ENCODE assay signal across 22 cellular contexts in the genomic region with DNA sequence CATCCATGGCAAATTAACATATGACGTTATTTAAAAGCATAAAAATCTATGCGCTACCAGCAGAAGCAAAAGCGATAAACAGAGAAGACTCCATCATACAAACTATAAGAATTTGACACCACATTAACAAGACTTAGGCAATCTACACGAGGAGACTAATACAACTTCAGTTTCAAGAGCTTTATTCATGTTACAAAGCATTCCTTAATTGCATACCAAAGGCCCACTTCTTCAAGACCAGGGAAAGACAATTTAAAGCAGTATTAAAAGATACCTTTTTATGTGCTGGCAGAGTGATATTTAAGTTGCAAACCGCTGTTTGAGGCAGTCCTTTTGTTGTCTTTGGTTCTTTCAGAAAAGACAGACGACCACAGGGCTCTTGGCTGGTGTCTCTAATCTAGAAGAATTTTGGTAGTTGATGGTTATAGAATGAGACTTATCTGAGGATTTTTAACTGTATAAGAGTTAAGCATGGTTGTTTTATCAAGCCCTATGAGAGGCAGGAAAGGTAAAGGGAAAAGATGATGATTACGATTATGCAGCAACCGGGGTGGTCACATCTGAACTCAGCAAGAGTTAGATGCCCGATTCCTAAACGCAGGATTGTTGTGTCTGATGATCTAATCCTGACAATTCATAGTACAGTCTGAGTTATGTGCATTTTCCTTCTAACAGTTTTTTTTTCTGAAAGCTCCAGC.
DNase-seq lines count a peak whose midpoint lies in the region; ATAC-seq and TF ChIP-seq lines count a peak whose summit lies in the region.
"Had no signal": no experiment of that assay in that cellular context is flagged by ENCODE, and none has a peak within 500 bp of the region (broad histone marks: within the 10 kb centered on the region; RNA-seq: fewer than 3 reads in every experiment).

No MANE protein-coding gene starts in this region.

- ATAC-seq in right lobe of liver = peak; percentile 51 to 65 (median 60)
- ATAC-seq: activated CD8-positive, alpha-beta T cell treated with anti-CD3 and anti-CD28 coated beads, Interleukin-2, amount 10 ng/mL, durations not matched to agents 7 days and 5 days had no signal

- no peaks in the 10 kb centered on the region for H4K20me1 ChIP-seq in Karpas-422 (ENCODE audit: insufficient read depth, low read depth, low read length)

- no peaks in the 10 kb centered on the region for H3K9me2 ChIP-seq in Karpas-422 (replicated peaks; ENCODE audit: insufficient read depth, low read length)

- in situ Hi-C loops in KBM-7 (cut with MboI; ENCODE audit: low pct_unique_long_range_greater_than_20kb, low sequenced_read_pairs) = no loop called here

- DNase-seq in GM03348 (ENCODE audit: low spot score) (peak; percentile 21), Karpas-422 (no peak), astrocyte of the hippocampus (ENCODE audit: low read depth, low spot score) (peak; percentile 20), right lobe of liver (no peak), BE2C (no peak), KBM-7 (no peak), SKM-1 (lab: John Stamatoyannopoulos, UW; ENCODE audit: unreplicated experiment) (no peak)
- DNase-seq in activated effector memory CD4-positive, alpha-beta T cell treated with anti-CD3 and anti-CD28 coated beads, Interleukin-2, amount 50 U/mL, for 16 hours = no peak
- DNase-seq: ACHN; activated CD8-positive, alpha-beta T cell treated with anti-CD3 and anti-CD28 coated beads, Interleukin-2, amount 10 ng/mL, durations not matched to agents 7 days and 5 days; C1 segment of cervical spinal cord; Calu3; DND-41; esophagus squamous epithelium; H7; NCI-H1417; NCI-H2171 treated with DMSO at 0.1 percent for 48 hours; NCI-H524 treated with DMSO at 0.1 percent for 48 hours; T-helper 1 cell; upper lobe of left lung had no signal

- no peaks in the 10 kb centered on the region for H3K79me2 ChIP-seq in Karpas-422 (ENCODE audit: low read length)

- no peak overlapping the region for H3K27ac ChIP-seq in Karpas-422 (ENCODE audit: low read length)
- no peak overlapping the region for H3K27ac ChIP-seq in right lobe of liver
- H3K27ac ChIP-seq: breast epithelium, esophagus squamous epithelium, SJSA1, upper lobe of left lung had no signal

- no peaks in the 10 kb centered on the region for H3K9me3 ChIP-seq in Karpas-422 (ENCODE audit: low read length)
- H3K9me3 ChIP-seq in right lobe of liver = no peaks in the 10 kb centered on the region
- no peaks in the 10 kb centered on the region for H3K9me3 ChIP-seq in BE2C
- H3K9me3 ChIP-seq: breast epithelium, esophagus squamous epithelium, SJSA1, upper lobe of left lung had no signal

- H2AFZ ChIP-seq in Karpas-422 (ENCODE audit: low read length) = no peak overlapping the region

- TF ChIP-seq POLR2A in right lobe of liver (IDR thresholded peaks at IDR 0.05) = no peak

- no peak overlapping the region for H3K9ac ChIP-seq in Karpas-422 (ENCODE audit: low read length)

- no peaks in the 10 kb centered on the region for H3K27me3 ChIP-seq in Karpas-422 (ENCODE audit: low read length)
- H3K27me3 ChIP-seq in right lobe of liver = no peaks in the 10 kb centered on the region
- H3K27me3 ChIP-seq in BE2C = no peaks in the 10 kb centered on the region
- H3K27me3 ChIP-seq: breast epithelium, esophagus squamous epithelium, SJSA1, upper lobe of left lung had no signal

- H3K36me3 ChIP-seq in Karpas-422 (ENCODE audit: insufficient read depth, low read length) = no peaks in the 10 kb centered on the region
- H3K36me3 ChIP-seq in right lobe of liver = no peaks in the 10 kb centered on the region
- no peaks in the 10 kb centered on the region for H3K36me3 ChIP-seq in BE2C
- H3K36me3 ChIP-seq: breast epithelium, SJSA1 had no signal

- H3K4me1 ChIP-seq in Karpas-422 (ENCODE audit: low read length) (no peaks in the 10 kb centered on the region), right lobe of liver (no peaks in the 10 kb centered on the region), BE2C (no peaks in the 10 kb centered on the region)
- H3K4me1 ChIP-seq: breast epithelium, esophagus squamous epithelium, SJSA1, upper lobe of left lung had no signal

- intact Hi-C loops in right lobe of liver (cut with DNase I) = no loop called here

- WGBS in right lobe of liver (ENCODE audit: insufficient coverage, low coverage, low lambda C conversion rate, missing lambda C conversion rate) = 52% methylated on average over 10 of the region's 10 CpGs

- no peak for TF ChIP-seq CTCF in right lobe of liver (IDR thresholded peaks at IDR 0.05)
- no peak for TF ChIP-seq CTCF in BE2C (IDR thresholded peaks at IDR 0.05; ENCODE audit: low read depth, low read length)

- peak overlapping the region; percentile 16 for H3K4me2 ChIP-seq in Karpas-422 (ENCODE audit: low read depth, low read length, poor library complexity, severe bottlenecking)

- H3K4me3 ChIP-seq in Karpas-422 (ENCODE audit: low read length) (no peak overlapping the region), right lobe of liver (peak overlapping the region; percentile 4 to 27 (median 19)), BE2C (ENCODE audit: low read depth, low read length) (no peak overlapping the region)
- H3K4me3 ChIP-seq: breast epithelium, esophagus squamous epithelium, SJSA1 had no signal

Comparison
In these comparisons a context has a peak if more than half of its experiments do, and no peak if none do; other contexts are left out.
1. DNase-seq: peak in GM03348 (single experiment) and astrocyte of the hippocampus (single experiment); none in Karpas-422 (single experiment), right lobe of liver (0 of 3), BE2C (single experiment), KBM-7 (single experiment), activated effector memory CD4-positive, alpha-beta T cell treated with anti-CD3 and anti-CD28 coated beads, Interleukin-2, amount 50 U/mL, for 16 hours (single experiment) and SKM-1 (single experiment).
2. H3K4me3 ChIP-seq: peak in right lobe of liver (3 of 3); none in Karpas-422 (single experiment) and BE2C (single experiment).